ENCODE assay signal across 22 cellular contexts in genomic region chr5:93088566-93088965, GRCh38.
"Had no signal": no experiment of that assay in that cellular context is flagged by ENCODE, and none has a peak within 500 bp of the region (broad histone marks: within the 10 kb centered on the region; RNA-seq: fewer than 3 reads in every experiment).

No MANE protein-coding gene starts in this region.

- ATAC-seq: activated CD8-positive, alpha-beta T cell treated with anti-CD3 and anti-CD28 coated beads, Interleukin-2, amount 10 ng/mL, durations not matched to agents 7 days and 5 days; activated T-cell treated with anti-CD3 and anti-CD28 coated beads, Interleukin-2, amount 50 U/mL, for 72 hours; body of pancreas; left colon; mucosa of descending colon; natural killer cell; psoas muscle; stimulated activated memory B cell treated with anti-CD40 and anti-IgM and Interleukin-4, amounts not matched to agents 10 μg/mL and 1 μg/mL and 100 μg/mL, for 72 hours had no signal

- H3K4me3 Mint-ChIP-seq: activated B cell treated with CpG ODN at 0.5 μM for 24 hours; activated CD4-positive, alpha-beta T cell treated with anti-CD3 and anti-CD28 coated beads, Interleukin-2, amount 10 ng/mL, durations not matched to agents 24 days and 14 days; activated CD8-positive, alpha-beta T cell treated with anti-CD3 and anti-CD28 coated beads, Interleukin-2, amount 10 ng/mL, durations not matched to agents 7 days and 5 days; activated naive CD8-positive, alpha-beta T cell; activated T-cell treated with anti-CD3 and anti-CD28 coated beads, Interleukin-2, amount 50 U/mL, for 72 hours; central memory CD8-positive, alpha-beta T cell; natural killer cell; stimulated activated memory B cell treated with anti-CD40 and anti-IgM and Interleukin-4, amounts not matched to agents 10 μg/mL and 1 μg/mL and 100 μg/mL, for 72 hours; T-helper 2 cell treated with Interferon-gamma antibody and Interleukin-4, amounts not matched to agents 5 μg/mL and 100 μg/mL, for 36 hours had no signal

- H3K27ac Mint-ChIP-seq: activated B cell treated with CpG ODN at 0.5 μM for 24 hours; activated CD4-positive, alpha-beta T cell treated with anti-CD3 and anti-CD28 coated beads, Interleukin-2, amount 10 ng/mL, durations not matched to agents 24 days and 14 days; activated CD8-positive, alpha-beta T cell treated with anti-CD3 and anti-CD28 coated beads, Interleukin-2, amount 10 ng/mL, durations not matched to agents 7 days and 5 days; activated naive CD8-positive, alpha-beta T cell; activated T-cell treated with anti-CD3 and anti-CD28 coated beads, Interleukin-2, amount 50 U/mL, for 72 hours; natural killer cell; stimulated activated memory B cell treated with anti-CD40 and anti-IgM and Interleukin-4, amounts not matched to agents 10 μg/mL and 1 μg/mL and 100 μg/mL, for 72 hours; T-helper 2 cell treated with Interferon-gamma antibody and Interleukin-4, amounts not matched to agents 5 μg/mL and 100 μg/mL, for 36 hours had no signal

- H3K9me3 Mint-ChIP-seq: activated CD4-positive, alpha-beta T cell treated with anti-CD3 and anti-CD28 coated beads, Interleukin-2, amount 10 ng/mL, durations not matched to agents 24 days and 14 days had no signal

- H3K4me3 ChIP-seq: body of pancreas, mucosa of descending colon, psoas muscle, thyroid gland had no signal

- DNase-seq: activated B cell treated with CpG ODN at 0.5 μM for 24 hours; activated CD4-positive, alpha-beta T cell treated with anti-CD3 and anti-CD28 coated beads, Interleukin-2, amount 10 ng/mL, durations not matched to agents 24 days and 14 days; activated CD8-positive, alpha-beta memory T cell treated with anti-CD3 and anti-CD28 coated beads, Interleukin-2, amount 50 U/mL, for 48 hours; activated CD8-positive, alpha-beta T cell treated with anti-CD3 and anti-CD28 coated beads, Interleukin-2, amount 10 ng/mL, durations not matched to agents 7 days and 5 days; activated gamma-delta T cell treated with Interleukin-2 at 50 U/mL for 16 hours; activated T-cell treated with anti-CD3 and anti-CD28 coated beads, Interleukin-2, amount 50 U/mL, for 72 hours; amniotic stem cell; body of pancreas; cortex of kidney; effector CD8-positive, alpha-beta T cell; foreskin melanocyte; left colon; mammary epithelial cell; mucosa of descending colon; natural killer cell; psoas muscle; stimulated activated CD4-positive, alpha-beta T cell treated with anti-CD3 and anti-CD28 coated beads, Interleukin-2, amount 100 ng/mL, for 48 hours; thyroid gland had no signal

- H3K27me3 Mint-ChIP-seq: activated B cell treated with CpG ODN at 0.5 μM for 24 hours; activated CD4-positive, alpha-beta T cell treated with anti-CD3 and anti-CD28 coated beads, Interleukin-2, amount 10 ng/mL, durations not matched to agents 24 days and 14 days; activated naive CD8-positive, alpha-beta T cell; central memory CD8-positive, alpha-beta T cell; stimulated activated memory B cell treated with anti-CD40 and anti-IgM and Interleukin-4, amounts not matched to agents 10 μg/mL and 1 μg/mL and 100 μg/mL, for 72 hours had no signal

- H3K27ac ChIP-seq: body of pancreas, psoas muscle, thyroid gland had no signal

- H3K36me3 Mint-ChIP-seq: activated naive CD8-positive, alpha-beta T cell; natural killer cell; stimulated activated memory B cell treated with anti-CD40 and anti-IgM and Interleukin-4, amounts not matched to agents 10 μg/mL and 1 μg/mL and 100 μg/mL, for 72 hours had no signal

- H3K4me1 Mint-ChIP-seq: activated B cell treated with CpG ODN at 0.5 μM for 24 hours; activated CD4-positive, alpha-beta T cell treated with anti-CD3 and anti-CD28 coated beads, Interleukin-2, amount 10 ng/mL, durations not matched to agents 24 days and 14 days; central memory CD8-positive, alpha-beta T cell; natural killer cell; stimulated activated memory B cell treated with anti-CD40 and anti-IgM and Interleukin-4, amounts not matched to agents 10 μg/mL and 1 μg/mL and 100 μg/mL, for 72 hours had no signal

- H3K4me1 ChIP-seq: body of pancreas, psoas muscle, thyroid gland had no signal

- H3K27me3 ChIP-seq: body of pancreas, thyroid gland had no signal

- H3K9me3 ChIP-seq: body of pancreas, mucosa of descending colon, psoas muscle, thyroid gland had no signal

- H3K36me3 ChIP-seq: thyroid gland had no signal
